In genomic region chr13:113455384-113455783, GRCh38 we compare ENCODE assay signal across 17 cellular contexts.
"Had no signal": no experiment of that assay in that cellular context is flagged by ENCODE, and none has a peak within 500 bp of the region (broad histone marks: within the 10 kb centered on the region; RNA-seq: fewer than 3 reads in every experiment).

No MANE protein-coding gene starts in this region.

- ATAC-seq: activated CD8-positive, alpha-beta memory T cell treated with anti-CD3 and anti-CD28 coated beads, Interleukin-2, amount 10 ng/mL, durations not matched to agents 7 days and 5 days; esophagus mucosa; lower lobe of right lung; stimulated activated naive CD8-positive, alpha-beta T cell treated with anti-CD3 and anti-CD28 coated beads, Interleukin-15, amount 100 ng/mL, for 72 hours had no signal

- H3K4me3 ChIP-seq: ascending aorta, breast epithelium, lower lobe of right lung, sigmoid colon, spleen had no signal

- H3K4me3 Mint-ChIP-seq: activated CD8-positive, alpha-beta memory T cell treated with anti-CD3 and anti-CD28 coated beads, Interleukin-2, amount 10 ng/mL, durations not matched to agents 7 days and 5 days; activated naive CD4-positive, alpha-beta T cell treated with anti-CD3 and anti-CD28 coated beads, Interleukin-2, amount 10 ng/mL, durations not matched to agents 7 days and 5 days; activated T-cell treated with anti-CD3 and anti-CD28 coated beads, Interleukin-2, amount 50 U/mL, for 24 hours; mesothelial cell of epicardium; nephron progenitor cell; stimulated activated naive CD8-positive, alpha-beta T cell treated with anti-CD3 and anti-CD28 coated beads, Interleukin-15, amount 100 ng/mL, for 72 hours; type B pancreatic cell had no signal

- H3K36me3 Mint-ChIP-seq: type B pancreatic cell had no signal

- H3K4me1 ChIP-seq: ascending aorta, breast epithelium, lower lobe of right lung had no signal

- H3K4me1 Mint-ChIP-seq: activated CD8-positive, alpha-beta memory T cell treated with anti-CD3 and anti-CD28 coated beads, Interleukin-2, amount 10 ng/mL, durations not matched to agents 7 days and 5 days; activated naive CD4-positive, alpha-beta T cell treated with anti-CD3 and anti-CD28 coated beads, Interleukin-2, amount 10 ng/mL, durations not matched to agents 7 days and 5 days; mesothelial cell of epicardium; stimulated activated naive CD8-positive, alpha-beta T cell treated with anti-CD3 and anti-CD28 coated beads, Interleukin-15, amount 100 ng/mL, for 72 hours had no signal

- H3K27me3 Mint-ChIP-seq: activated CD8-positive, alpha-beta memory T cell treated with anti-CD3 and anti-CD28 coated beads, Interleukin-2, amount 10 ng/mL, durations not matched to agents 7 days and 5 days; activated naive CD4-positive, alpha-beta T cell treated with anti-CD3 and anti-CD28 coated beads, Interleukin-2, amount 10 ng/mL, durations not matched to agents 7 days and 5 days; activated T-cell treated with anti-CD3 and anti-CD28 coated beads, Interleukin-2, amount 50 U/mL, for 24 hours; stimulated activated naive CD8-positive, alpha-beta T cell treated with anti-CD3 and anti-CD28 coated beads, Interleukin-15, amount 100 ng/mL, for 72 hours; type B pancreatic cell had no signal

- H3K27ac ChIP-seq: ascending aorta, breast epithelium, lower lobe of right lung, spleen had no signal

- H3K27me3 ChIP-seq: ascending aorta, breast epithelium, dorsolateral prefrontal cortex, sigmoid colon, spleen had no signal

- H3K9me3 ChIP-seq: ascending aorta, breast epithelium, lower lobe of right lung, sigmoid colon, spleen had no signal

- DNase-seq: activated CD4-positive, alpha-beta T cell treated with anti-CD3 and anti-CD28 coated beads, Interleukin-2, amount 50 U/mL, for 48 hours; activated CD8-positive, alpha-beta memory T cell treated with anti-CD3 and anti-CD28 coated beads, Interleukin-2, amount 10 ng/mL, durations not matched to agents 7 days and 5 days; activated naive CD4-positive, alpha-beta T cell treated with anti-CD3 and anti-CD28 coated beads, Interleukin-2, amount 10 ng/mL, durations not matched to agents 7 days and 5 days; lower lobe of right lung; nephron progenitor cell; occipital lobe; sigmoid colon; spleen; stimulated activated naive CD8-positive, alpha-beta T cell treated with anti-CD3 and anti-CD28 coated beads, Interleukin-15, amount 100 ng/mL, for 72 hours; T-helper 9 cell had no signal

- H3K27ac Mint-ChIP-seq: activated CD8-positive, alpha-beta memory T cell treated with anti-CD3 and anti-CD28 coated beads, Interleukin-2, amount 10 ng/mL, durations not matched to agents 7 days and 5 days; activated naive CD4-positive, alpha-beta T cell treated with anti-CD3 and anti-CD28 coated beads, Interleukin-2, amount 10 ng/mL, durations not matched to agents 7 days and 5 days; activated T-cell treated with anti-CD3 and anti-CD28 coated beads, Interleukin-2, amount 50 U/mL, for 24 hours; mesothelial cell of epicardium; nephron progenitor cell; stimulated activated naive CD8-positive, alpha-beta T cell treated with anti-CD3 and anti-CD28 coated beads, Interleukin-15, amount 100 ng/mL, for 72 hours; type B pancreatic cell had no signal
